In the genomic region with DNA sequence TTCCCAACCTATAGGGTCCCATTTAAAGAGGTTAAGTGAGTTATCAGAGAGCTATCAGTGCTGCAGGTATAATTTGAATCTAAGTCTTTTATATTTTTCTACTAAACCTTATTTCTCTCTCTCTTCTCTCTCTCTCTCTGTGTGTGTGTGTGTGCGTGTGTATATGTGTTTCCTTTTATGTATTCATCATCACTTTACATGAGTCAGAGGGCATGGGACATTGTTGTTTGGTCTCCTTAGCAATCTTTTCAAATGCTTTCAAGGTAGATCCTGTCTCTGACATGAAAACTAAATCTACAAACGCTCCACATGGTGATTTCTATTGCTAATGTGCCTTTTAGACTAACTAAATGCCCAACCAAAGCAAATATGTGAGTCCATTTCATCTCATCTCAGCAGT, we compare ENCODE assay signal across 21 cellular contexts.
DNase-seq lines count a peak whose midpoint lies in the region; ATAC-seq and TF ChIP-seq lines count a peak whose summit lies in the region.
"Had no signal": no experiment of that assay in that cellular context is flagged by ENCODE, and none has a peak within 500 bp of the region (broad histone marks: within the 10 kb centered on the region; RNA-seq: fewer than 3 reads in every experiment).

No MANE protein-coding gene starts in this region.

- H3K36me3 ChIP-seq in HCT116 (ENCODE audit: control insufficient read depth in 1 of 2, insufficient read depth in 2 of 2, low read length in 2 of 2) = no peaks in the 10 kb centered on the region
- H3K36me3 ChIP-seq: BLaER1, cardiac muscle cell had no signal

- no peak overlapping the region for H3K4me2 ChIP-seq in HCT116 (ENCODE audit: low read length)
- H3K4me2 ChIP-seq: BLaER1 had no signal

- no peaks in the 10 kb centered on the region for H3K9me3 Mint-ChIP-seq in CD4-positive, alpha-beta T cell
- H3K9me3 Mint-ChIP-seq: activated T-helper 1 cell treated with anti-CD3 and anti-CD28 coated beads, Interleukin-12 subunit alpha, Interleukin-12 subunit beta, Interleukin-2, Interleukin-4 antibody, amounts not matched to agents 30 ng/mL and 10 ng/mL and 1 ng/mL, durations not matched to agents 14 hours and 24 hours and 36 hours; naive B cell; T-cell had no signal

- H3K79me2 ChIP-seq in HCT116 (ENCODE audit: insufficient read depth, low read length) = no peaks in the 10 kb centered on the region

- H3K4me1 ChIP-seq in HCT116 (ENCODE audit: control insufficient read depth in 1 of 2, insufficient read depth in 2 of 2, low read length in 2 of 2) = peaks cover 0 to 19% of the 10 kb centered on the region in 2 experiments; a peak in 2 of 4 replicates

- H3K9me2 ChIP-seq in HCT116 (ENCODE audit: insufficient read depth) = no peaks in the 10 kb centered on the region

- H2AFZ ChIP-seq in HCT116 (ENCODE audit: low read depth, low read length, poor library complexity, severe bottlenecking) = no peak overlapping the region

- CTCF ChIA-PET in CD4-positive, alpha-beta T cell (lab: Charles Lee) = no interaction called here
- CTCF ChIA-PET in HCT116 (lab: Charles Lee) = no interaction called here

- TF ChIP-seq CTCF in CD4-positive, alpha-beta T cell (IDR thresholded peaks at IDR 0.05) = no peak
- no peak for TF ChIP-seq CTCF in HCT116 (IDR thresholded peaks at IDR 0.05 in 2 of 3, conservative IDR thresholded peaks at IDR 0.05 in 1 of 3; ENCODE audit: borderline replicate concordance in 1 of 3, insufficient read depth in 1 of 3, low read depth in 2 of 3, low read length in 2 of 3)
- TF ChIP-seq CTCF in foreskin fibroblast (IDR thresholded peaks at IDR 0.05; ENCODE audit: low read depth, low read length) = no peak

- peak; percentile 20 for ATAC-seq in CD4-positive, alpha-beta T cell (ENCODE audit: poor library complexity)
- no peak for ATAC-seq in HCT116
- ATAC-seq: left lobe of liver, Panc1 had no signal

- no peaks in the 10 kb centered on the region for H3K27me3 ChIP-seq in CD4-positive, alpha-beta T cell (ENCODE audit: control insufficient read depth, insufficient read depth, low read length)
- no peaks in the 10 kb centered on the region for H3K27me3 ChIP-seq in HCT116 (ENCODE audit: insufficient read depth, low read length)
- H3K27me3 ChIP-seq: BLaER1, cardiac muscle cell had no signal

- peak overlapping the region; percentile 75 for H3K27ac Mint-ChIP-seq in CD4-positive, alpha-beta T cell
- H3K27ac Mint-ChIP-seq: naive B cell, T-cell had no signal

- no peak for TF ChIP-seq POLR2A in HCT116 (IDR thresholded peaks at IDR 0.05; ENCODE audit: borderline replicate concordance, extremely low read depth, insufficient read depth, insufficient read length)

- no TSS peak for BruUV-seq in HCT116 (replicated peaks; lab: Mats Ljungman, UMichigan)

- no peaks in the 10 kb centered on the region for H3K36me3 Mint-ChIP-seq in CD4-positive, alpha-beta T cell (ENCODE audit: low read depth)
- H3K36me3 Mint-ChIP-seq: naive B cell, T-cell had no signal

- RAD21 ChIA-PET in HCT116 (lab: Charles Lee; ENCODE audit: low non-redundant PET in 1 of 2, low total read pairs in 2 of 2, uncharacterized antibody in 2 of 2, unreplicated experiment in 2 of 2) = no interaction called here

- TF ChIP-seq RAD21 in HCT116 (IDR thresholded peaks at IDR 0.05; ENCODE audit: low read depth) = no peak

- no peaks in the 10 kb centered on the region for H4K20me1 ChIP-seq in HCT116 (ENCODE audit: insufficient read depth)
- H4K20me1 ChIP-seq: BLaER1 had no signal

- H3K9ac ChIP-seq in HCT116 (ENCODE audit: low read length) = no peak overlapping the region
- H3K9ac ChIP-seq: BLaER1 had no signal

- DNase-seq in CD4-positive, alpha-beta T cell = no peak
- DNase-seq in HCT116 (ENCODE audit: low read depth, low spot score) (peak; percentile 23), astrocyte of the hippocampus (ENCODE audit: low read depth, low spot score) (peak; percentile 35), foreskin fibroblast (peak; percentile 47 to 60), NCI-H1694 treated with DMSO at 0.1 percent for 48 hours (lab: John Stamatoyannopoulos, UW) (no peak), anterior cingulate cortex (lab: John Stamatoyannopoulos, UW) (no peak), KG1 (lab: John Stamatoyannopoulos, UW) (no peak)
- DNase-seq in stimulated activated CD4-positive, alpha-beta T cell treated with anti-CD3 and anti-CD28 coated beads, Interleukin-4, amount 100 ng/mL, for 1 hour = no peak
- DNase-seq: activated CD4-positive, CD25-positive, alpha-beta regulatory T cell treated with anti-CD3 and anti-CD28 coated beads, Interleukin-2, amount 50 U/mL, for 72 hours; hippocampal formation; naive B cell; NCI-H1436; NCI-H524 treated with DMSO at 0.1 percent for 48 hours; stimulated activated CD8-positive, alpha-beta memory T cell treated with anti-CD3 and anti-CD28 coated beads, Interleukin-4, amount 100 ng/mL, for 48 hours; trophoblast cell had no signal

- H3K9me3 ChIP-seq in CD4-positive, alpha-beta T cell (ENCODE audit: control insufficient read depth, low read length) = no peaks in the 10 kb centered on the region
- no peaks in the 10 kb centered on the region for H3K9me3 ChIP-seq in HCT116 (ENCODE audit: control insufficient read depth in 1 of 2, insufficient read depth in 1 of 2, low read depth in 1 of 2, low read length in 2 of 2)
- H3K9me3 ChIP-seq: BLaER1 had no signal

- H3K4me3 ChIP-seq in HCT116 (replicated peaks in 1 of 2; ENCODE audit: low read depth in 1 of 2, low read length in 2 of 2) (no peak overlapping the region), foreskin fibroblast (ENCODE audit: low read depth in 1 of 2, low read length in 2 of 2) (no peak overlapping the region)
- H3K4me3 ChIP-seq: BLaER1, cardiac muscle cell had no signal

- POLR2A ChIA-PET in CD4-positive, alpha-beta T cell (lab: Charles Lee) = interaction anchor here (0.8 kb wide), 1 partner anchor 12 kb away, joined by 3 read pairs; no protein-coding TSS in a partner anchor
- POLR2A ChIA-PET in HCT116 (lab: Charles Lee) = no interaction called here

- H3K4me1 Mint-ChIP-seq in CD4-positive, alpha-beta T cell (ENCODE audit: low read depth) = peaks cover 23% of the 10 kb centered on the region

- intact Hi-C loops in CD4-positive, alpha-beta T cell (cut with DNase I, micrococcal nuclease) = no loop called here
- intact Hi-C loops in HCT116 (cut with micrococcal nuclease) = no loop called here

- peak overlapping the region; percentile 54 for H3K4me3 Mint-ChIP-seq in CD4-positive, alpha-beta T cell
- H3K4me3 Mint-ChIP-seq: activated T-helper 1 cell treated with anti-CD3 and anti-CD28 coated beads, Interleukin-12 subunit alpha, Interleukin-12 subunit beta, Interleukin-2, Interleukin-4 antibody, amounts not matched to agents 30 ng/mL and 10 ng/mL and 1 ng/mL, durations not matched to agents 14 hours and 24 hours and 36 hours; naive B cell; T-cell had no signal

- no peak overlapping the region for H3K27ac ChIP-seq in CD4-positive, alpha-beta T cell (ENCODE audit: low read depth, low read length)
- H3K27ac ChIP-seq in HCT116 (ENCODE audit: low read depth, low read length) = no peak overlapping the region
- H3K27ac ChIP-seq: BLaER1, cardiac muscle cell had no signal

- H3K27me3 Mint-ChIP-seq in CD4-positive, alpha-beta T cell = no peaks in the 10 kb centered on the region
- H3K27me3 Mint-ChIP-seq: T-cell had no signal

TF ChIP-seq in HCT116, 20 proteins besides CTCF, POLR2A, EP300 and RAD21 (continues in another document):
- TF ChIP-seq EZH2phosphoT487 (IDR thresholded peaks at IDR 0.05; ENCODE audit: borderline replicate concordance) (no peak), SIN3A (IDR thresholded peaks at IDR 0.05; ENCODE audit: low read depth) (0 out of 2 replicates have a peak, but pooled peaks have one; percentile 20), YY1 (IDR thresholded peaks at IDR 0.05; ENCODE audit: extremely low read depth, insufficient replicate concordance, low read depth, low read length) (no peak), POLR2AphosphoS5 (IDR thresholded peaks at IDR 0.05; ENCODE audit: low read depth, low read length) (no peak), ZFX (IDR thresholded peaks at IDR 0.05) (no peak), CBX3 (IDR thresholded peaks at IDR 0.05; ENCODE audit: low read depth) (no peak), ELF1 (IDR thresholded peaks at IDR 0.05; ENCODE audit: borderline replicate concordance, low read depth) (no peak)
- TF ChIP-seq, protein P1, sequence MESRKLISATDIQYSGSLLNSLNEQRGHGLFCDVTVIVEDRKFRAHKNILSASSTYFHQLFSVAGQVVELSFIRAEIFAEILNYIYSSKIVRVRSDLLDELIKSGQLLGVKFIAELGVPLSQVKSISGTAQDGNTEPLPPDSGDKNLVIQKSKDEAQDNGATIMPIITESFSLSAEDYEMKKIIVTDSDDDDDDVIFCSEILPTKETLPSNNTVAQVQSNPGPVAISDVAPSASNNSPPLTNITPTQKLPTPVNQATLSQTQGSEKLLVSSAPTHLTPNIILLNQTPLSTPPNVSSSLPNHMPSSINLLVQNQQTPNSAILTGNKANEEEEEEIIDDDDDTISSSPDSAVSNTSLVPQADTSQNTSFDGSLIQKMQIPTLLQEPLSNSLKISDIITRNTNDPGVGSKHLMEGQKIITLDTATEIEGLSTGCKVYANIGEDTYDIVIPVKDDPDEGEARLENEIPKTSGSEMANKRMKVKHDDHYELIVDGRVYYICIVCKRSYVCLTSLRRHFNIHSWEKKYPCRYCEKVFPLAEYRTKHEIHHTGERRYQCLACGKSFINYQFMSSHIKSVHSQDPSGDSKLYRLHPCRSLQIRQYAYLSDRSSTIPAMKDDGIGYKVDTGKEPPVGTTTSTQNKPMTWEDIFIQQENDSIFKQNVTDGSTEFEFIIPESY (IDR thresholded peaks at IDR 0.05; ENCODE audit: extremely low read depth, insufficient replicate concordance, low read length) = no peak

Comparison
In these comparisons a context has a peak if more than half of its experiments do, and no peak if none do; other contexts are left out.
1. DNase-seq: peak in HCT116 (single experiment), astrocyte of the hippocampus (single experiment) and foreskin fibroblast (2 of 2); none in CD4-positive, alpha-beta T cell (0 of 10), NCI-H1694 treated with DMSO at 0.1 percent for 48 hours (single experiment), anterior cingulate cortex (0 of 58), KG1 (single experiment) and stimulated activated CD4-positive, alpha-beta T cell treated with anti-CD3 and anti-CD28 coated beads, Interleukin-4, amount 100 ng/mL, for 1 hour (single experiment).